In the genomic region with DNA sequence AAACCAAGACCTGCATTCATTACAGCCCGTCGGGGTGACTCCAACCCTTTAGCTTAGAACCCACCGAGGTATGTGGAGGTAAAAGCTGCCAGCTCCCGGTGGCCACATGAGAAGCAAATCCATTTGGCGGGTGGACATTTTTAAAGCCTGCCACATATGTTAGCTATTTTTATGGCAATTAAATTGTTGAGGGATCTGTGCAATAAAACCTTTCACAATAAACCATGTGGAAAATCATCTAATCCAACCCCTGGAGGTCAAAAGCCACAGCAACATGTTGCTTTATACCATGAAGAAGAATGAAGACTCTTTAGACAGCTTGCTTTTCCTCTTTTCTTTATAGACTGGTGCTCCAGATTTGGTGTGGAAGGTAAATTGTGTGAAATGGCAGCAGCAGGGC, we compare ENCODE assay signal across 15 cellular contexts.
A peak's percentile ranks its signal among the peaks of the same experiment; 100 is the strongest.
DNase-seq lines count a peak whose midpoint lies in the region; ATAC-seq and TF ChIP-seq lines count a peak whose summit lies in the region.
"Had no signal": no experiment of that assay in that cellular context is flagged by ENCODE, and none has a peak within 500 bp of the region (broad histone marks: within the 10 kb centered on the region; RNA-seq: fewer than 3 reads in every experiment).

No MANE protein-coding gene starts in this region.

- no peak for TF ChIP-seq CTCF in gastroesophageal sphincter (IDR thresholded peaks at IDR 0.05)

- H3K4me3 Mint-ChIP-seq in T-helper 1 cell treated with Interleukin-12 subunit alpha and Interleukin-12 subunit beta and Interleukin-4 antibody, amounts not matched to agents 30 μg/mL and 1 μg/mL, for 36 hours, result no peak overlapping the region
- no peak overlapping the region for H3K4me3 Mint-ChIP-seq in activated CD4-positive, alpha-beta T cell treated with anti-CD3 and anti-CD28 coated beads, Interleukin-2, amount 10 ng/mL, durations not matched to agents 24 days and 14 days
- H3K4me3 Mint-ChIP-seq: CD4-positive, CD25-positive, alpha-beta regulatory T cell; GM23338 had no signal

- POLR2A ChIA-PET in HEK293T (lab: Yijun Ruan, JAX), result interaction anchor here (1.5 kb wide), 1 partner anchor 13 kb away, joined by 7 read pairs; no protein-coding TSS in a partner anchor

- CTCF ChIA-PET in HEK293T (lab: Yijun Ruan, JAX), result no interaction called here

- DNase-seq in T-helper 1 cell (no peak), HEK293T (ENCODE audit: extremely low spot score) (no peak), SK-N-MC (ENCODE audit: low read depth, low spot score) (no peak), NK-92 (lab: John Stamatoyannopoulos, UW; ENCODE audit: unreplicated experiment) (no peak)
- DNase-seq in activated CD4-positive, alpha-beta T cell treated with anti-CD3 and anti-CD28 coated beads, Interleukin-2, amount 10 ng/mL, durations not matched to agents 24 days and 14 days, result no peak
- DNase-seq: DMS79, EL, H7 had no signal

- TF ChIP-seq EP300 in gastroesophageal sphincter (IDR thresholded peaks at IDR 0.05), result no peak

- intact Hi-C loops in activated CD4-positive, alpha-beta T cell treated with anti-CD3 and anti-CD28 coated beads, Interleukin-2, amount 10 ng/mL, durations not matched to agents 24 days and 14 days (cut with micrococcal nuclease), result no loop called here

- H3K9ac ChIP-seq in SK-N-MC (ENCODE audit: insufficient read length), result no peak overlapping the region
- H3K9ac ChIP-seq: BLaER1 treated with 17β-estradiol and CSF1 and Interleukin-3, amounts not matched to agents 10 nM and 100 nM had no signal

- H3K4me3 ChIP-seq in SK-N-MC (peak overlapping the region; percentile 36; the same call in 1 of the 2 replicates), gastroesophageal sphincter (no peak overlapping the region)
- H3K4me3 ChIP-seq: BLaER1 treated with 17β-estradiol and CSF1 and Interleukin-3, amounts not matched to agents 10 nM and 100 nM; GM23338 had no signal

- no peaks in the 10 kb centered on the region for H3K4me1 ChIP-seq in gastroesophageal sphincter

- ATAC-seq in gastroesophageal sphincter, result no peak
- ATAC-seq: GM23338, HepG2 had no signal

- H3K27me3 ChIP-seq in gastroesophageal sphincter, result no peaks in the 10 kb centered on the region
- H3K27me3 ChIP-seq: BLaER1 treated with 17β-estradiol and CSF1 and Interleukin-3, amounts not matched to agents 10 nM and 100 nM had no signal

- no peak for TF ChIP-seq POLR2A in gastroesophageal sphincter (IDR thresholded peaks at IDR 0.05)

- H3K27ac Mint-ChIP-seq in T-helper 1 cell treated with Interleukin-12 subunit alpha and Interleukin-12 subunit beta and Interleukin-4 antibody, amounts not matched to agents 30 μg/mL and 1 μg/mL, for 36 hours, result peak overlapping the region; percentile 16
- H3K27ac Mint-ChIP-seq in activated CD4-positive, alpha-beta T cell treated with anti-CD3 and anti-CD28 coated beads, Interleukin-2, amount 10 ng/mL, durations not matched to agents 24 days and 14 days, result no peak overlapping the region
- H3K27ac Mint-ChIP-seq: CD4-positive, CD25-positive, alpha-beta regulatory T cell; GM23338 had no signal

- H3K4me1 Mint-ChIP-seq in T-helper 1 cell treated with Interleukin-12 subunit alpha and Interleukin-12 subunit beta and Interleukin-4 antibody, amounts not matched to agents 30 μg/mL and 1 μg/mL, for 36 hours (ENCODE audit: low read depth), result peaks cover 5% of the 10 kb centered on the region
- peaks cover 6% of the 10 kb centered on the region for H3K4me1 Mint-ChIP-seq in activated CD4-positive, alpha-beta T cell treated with anti-CD3 and anti-CD28 coated beads, Interleukin-2, amount 10 ng/mL, durations not matched to agents 24 days and 14 days
- H3K4me1 Mint-ChIP-seq: CD4-positive, CD25-positive, alpha-beta regulatory T cell; GM23338 had no signal

- H3K9me3 Mint-ChIP-seq in T-helper 1 cell treated with Interleukin-12 subunit alpha and Interleukin-12 subunit beta and Interleukin-4 antibody, amounts not matched to agents 30 μg/mL and 1 μg/mL, for 36 hours, result no peaks in the 10 kb centered on the region
- H3K9me3 Mint-ChIP-seq in activated CD4-positive, alpha-beta T cell treated with anti-CD3 and anti-CD28 coated beads, Interleukin-2, amount 10 ng/mL, durations not matched to agents 24 days and 14 days, result no peaks in the 10 kb centered on the region
- H3K9me3 Mint-ChIP-seq: GM23338 had no signal

- no peaks in the 10 kb centered on the region for H3K9me3 ChIP-seq in SK-N-MC (ENCODE audit: low read depth, low read length)
- no peaks in the 10 kb centered on the region for H3K9me3 ChIP-seq in gastroesophageal sphincter
- H3K9me3 ChIP-seq: BLaER1 treated with 17β-estradiol and CSF1 and Interleukin-3, amounts not matched to agents 10 nM and 100 nM had no signal

- H3K36me3 Mint-ChIP-seq in T-helper 1 cell treated with Interleukin-12 subunit alpha and Interleukin-12 subunit beta and Interleukin-4 antibody, amounts not matched to agents 30 μg/mL and 1 μg/mL, for 36 hours (ENCODE audit: low read depth), result peaks cover 3% of the 10 kb centered on the region
- H3K36me3 Mint-ChIP-seq in activated CD4-positive, alpha-beta T cell treated with anti-CD3 and anti-CD28 coated beads, Interleukin-2, amount 10 ng/mL, durations not matched to agents 24 days and 14 days (ENCODE audit: low read depth), result no peaks in the 10 kb centered on the region
- H3K36me3 Mint-ChIP-seq: CD4-positive, CD25-positive, alpha-beta regulatory T cell had no signal

- H3K27ac ChIP-seq in SK-N-MC (peak overlapping the region; percentile 34; the same call in 1 of the 2 replicates), gastroesophageal sphincter (no peak overlapping the region)
- H3K27ac ChIP-seq: 22Rv1; BLaER1 treated with 17β-estradiol and CSF1 and Interleukin-3, amounts not matched to agents 10 nM and 100 nM had no signal

- WGBS in gastroesophageal sphincter (ENCODE audit: low coverage in 1 of 2), 2 donors, result 92 to 100% methylated on average over 2 to 5 of the region's 5 CpGs

- no peaks in the 10 kb centered on the region for H3K27me3 Mint-ChIP-seq in T-helper 1 cell treated with Interleukin-12 subunit alpha and Interleukin-12 subunit beta and Interleukin-4 antibody, amounts not matched to agents 30 μg/mL and 1 μg/mL, for 36 hours (ENCODE audit: low read depth)
- H3K27me3 Mint-ChIP-seq in activated CD4-positive, alpha-beta T cell treated with anti-CD3 and anti-CD28 coated beads, Interleukin-2, amount 10 ng/mL, durations not matched to agents 24 days and 14 days, result peaks cover 4% of the 10 kb centered on the region

- H3K36me3 ChIP-seq in SK-N-MC (ENCODE audit: insufficient read depth, low read length) (no peaks in the 10 kb centered on the region), gastroesophageal sphincter (no peaks in the 10 kb centered on the region)
- H3K36me3 ChIP-seq: BLaER1 treated with 17β-estradiol and CSF1 and Interleukin-3, amounts not matched to agents 10 nM and 100 nM had no signal

TF ChIP-seq in HEK293T, 16 proteins besides CTCF, POLR2A, EP300 and RAD21:
- no peak for TF ChIP-seq SUZ12 (IDR thresholded peaks at IDR 0.05)
- TF ChIP-seq SP1 (IDR thresholded peaks at IDR 0.05), result no peak
- TF ChIP-seq, protein P1, sequence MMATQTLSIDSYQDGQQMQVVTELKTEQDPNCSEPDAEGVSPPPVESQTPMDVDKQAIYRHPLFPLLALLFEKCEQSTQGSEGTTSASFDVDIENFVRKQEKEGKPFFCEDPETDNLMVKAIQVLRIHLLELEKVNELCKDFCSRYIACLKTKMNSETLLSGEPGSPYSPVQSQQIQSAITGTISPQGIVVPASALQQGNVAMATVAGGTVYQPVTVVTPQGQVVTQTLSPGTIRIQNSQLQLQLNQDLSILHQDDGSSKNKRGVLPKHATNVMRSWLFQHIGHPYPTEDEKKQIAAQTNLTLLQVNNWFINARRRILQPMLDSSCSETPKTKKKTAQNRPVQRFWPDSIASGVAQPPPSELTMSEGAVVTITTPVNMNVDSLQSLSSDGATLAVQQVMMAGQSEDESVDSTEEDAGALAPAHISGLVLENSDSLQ (IDR thresholded peaks at IDR 0.05), result peak; percentile 54; the same call in 1 of the 2 replicates
